ENCODE assay signal across 8 cellular contexts in genomic region chr6:99393366-99393697, GRCh38. TPM values are rescaled to one million over a fixed set of nuclear protein-coding genes. Genes with fewer than 3 reads are reported as not detected.
A peak's percentile ranks its signal among the peaks of the same experiment; 100 is the strongest.
DNase-seq lines count a peak whose midpoint lies in the region; ATAC-seq, FAIRE-seq and TF ChIP-seq lines count a peak whose summit lies in the region.

No MANE protein-coding gene starts in this region.

- peaks cover 8% of the 10 kb centered on the region for H3K79me2 ChIP-seq in HCT116 (ENCODE audit: insufficient read depth, low read length)
- H3K79me2 ChIP-seq in OCI-LY3 (ENCODE audit: low read length) = no peaks in the 10 kb centered on the region

- H4K20me1 ChIP-seq in HCT116 (ENCODE audit: insufficient read depth) = no peaks in the 10 kb centered on the region
- no peaks in the 10 kb centered on the region for H4K20me1 ChIP-seq in OCI-LY3 (ENCODE audit: insufficient read depth, low read length)

- H3K4me2 ChIP-seq in HCT116 (ENCODE audit: low read length) (peak overlapping the region; percentile 86), OCI-LY3 (ENCODE audit: low read length) (peak overlapping the region; percentile 90)

- no peak for TF ChIP-seq RAD21 in HCT116 (IDR thresholded peaks at IDR 0.05; ENCODE audit: low read depth)

- RAD21 ChIA-PET in HCT116 (lab: Charles Lee; ENCODE audit: low non-redundant PET in 1 of 2, low total read pairs in 2 of 2, uncharacterized antibody in 2 of 2, unreplicated experiment in 2 of 2) = no interaction called here

- no peaks in the 10 kb centered on the region for H3K27me3 ChIP-seq in HCT116 (ENCODE audit: insufficient read depth, low read length)
- H3K27me3 ChIP-seq in OCI-LY3 (ENCODE audit: low read depth, low read length) = no peaks in the 10 kb centered on the region
- H3K27me3 ChIP-seq in esophagus (ENCODE audit: control insufficient read depth in 1 of 2, insufficient read depth in 2 of 2, low read length in 2 of 2) = no peaks in the 10 kb centered on the region
- H3K27me3 ChIP-seq in pancreas = no peaks in the 10 kb centered on the region

- TF ChIP-seq CTCF in HCT116 (IDR thresholded peaks at IDR 0.05 in 2 of 3, conservative IDR thresholded peaks at IDR 0.05 in 1 of 3; ENCODE audit: borderline replicate concordance in 1 of 3, insufficient read depth in 1 of 3, low read depth in 2 of 3, low read length in 2 of 3) (no peak), OCI-LY3 (IDR thresholded peaks at IDR 0.05; ENCODE audit: low read depth, low read length) (no peak), pancreas (IDR thresholded peaks at IDR 0.05) (no peak), GM10266 (IDR thresholded peaks at IDR 0.05; ENCODE audit: control insufficient read depth, insufficient read depth, low read depth, missing control alignments) (no peak)

- FAIRE-seq in pancreas (lab: Jason Lieb, UNC) = no peak

- H2AFZ ChIP-seq in HCT116 (ENCODE audit: low read depth, low read length, poor library complexity, severe bottlenecking) (peak overlapping the region; percentile 80), OCI-LY3 (ENCODE audit: low read depth, low read length) (peak overlapping the region; percentile 92)

- peak overlapping the region; percentile 80 for H3K9ac ChIP-seq in HCT116 (ENCODE audit: low read length)
- peak overlapping the region; percentile 83 for H3K9ac ChIP-seq in OCI-LY3 (ENCODE audit: low read length)

- BruUV-seq in HCT116 (replicated peaks; lab: Mats Ljungman, UMichigan) = no TSS peak

- H3K4me1 ChIP-seq in HCT116 (ENCODE audit: control insufficient read depth in 1 of 2, insufficient read depth in 2 of 2, low read length in 2 of 2) (peaks cover 7 to 12% of the 10 kb centered on the region in 2 experiments; a peak in 3 of 4 replicates), OCI-LY3 (ENCODE audit: low read length) (0 out of 2 replicates have a peak, but pooled peaks cover 5% of the 10 kb centered on the region), esophagus (ENCODE audit: control insufficient read depth in 2 of 2, insufficient read depth in 2 of 2, low read length in 1 of 2) (no peaks in the 10 kb centered on the region), pancreas (peaks cover 0 to 6% (median 0%) of the 10 kb centered on the region in 3 donors)

- no peak for TF ChIP-seq POLR2A in HCT116 (IDR thresholded peaks at IDR 0.05; ENCODE audit: borderline replicate concordance, extremely low read depth, insufficient read depth, insufficient read length)

- DNase-seq in HCT116 (ENCODE audit: low read depth, low spot score) (no peak), pancreas (no peak), NCI-H1417 (lab: John Stamatoyannopoulos, UW) (no peak), GM10266 (ENCODE audit: extremely low spot score) (no peak), mesenteric fat pad (ENCODE audit: low spot score) (no peak)

- ATAC-seq in GM18508 (IDR thresholded peaks at IDR 0.05; ENCODE audit: insufficient read depth, unreplicated experiment) (peak; percentile 21), HCT116 (peak; percentile 17), pancreas (peak in 2 of 4 donors; percentile 33 to 36)

- intact Hi-C loops in HCT116 (cut with micrococcal nuclease) = loop anchor here (2.0 to 5.0 kb wide), 2 partner anchors 34 to 59 kb away; partner anchors contain the start of gene PNISR
- intact Hi-C loops in pancreas (cut with DNase I) = no loop called here

- H3K36me3 ChIP-seq in HCT116 (ENCODE audit: control insufficient read depth in 1 of 2, insufficient read depth in 2 of 2, low read length in 2 of 2) (peaks cover 0 to 3% of the 10 kb centered on the region in 2 experiments; a peak in 2 of 4 replicates), OCI-LY3 (replicated peaks; ENCODE audit: low read depth, low read length) (no peaks in the 10 kb centered on the region), esophagus (ENCODE audit: control insufficient read depth in 2 of 2, insufficient read depth in 2 of 2, low read length in 1 of 2) (no peaks in the 10 kb centered on the region), pancreas (no peaks in the 10 kb centered on the region)

- POLR2A ChIA-PET in HCT116 (lab: Charles Lee) = interaction anchor here (0.7 to 1.3 kb wide), 10 partner anchors 9 to 63 kb away, joined by 3 to 7 read pairs (median 4); partner anchors contain the start of gene FAXC

- H3K9me2 ChIP-seq in HCT116 (ENCODE audit: insufficient read depth) = no peaks in the 10 kb centered on the region

- WGBS in esophagus, 2 donors = 18 to 21% methylated on average over 2 of the region's 2 CpGs
- WGBS in pancreas, 2 donors = 19 to 22% methylated on average over 2 of the region's 2 CpGs

- H3K27ac ChIP-seq in HCT116 (ENCODE audit: low read depth, low read length) (peak overlapping the region; percentile 77), OCI-LY3 (ENCODE audit: low read length) (peak overlapping the region; percentile 76), esophagus (ENCODE audit: low read depth in 2 of 2, low read length in 1 of 2) (peak overlapping the region in 1 of 2 donors; percentile 87), pancreas (peak overlapping the region in 2 of 4 donors; percentile 51 to 84)

- CTCF ChIA-PET in HCT116 (lab: Charles Lee) = interaction anchor here (0.9 to 1.0 kb wide), 2 partner anchors 43 to 59 kb away, joined by 3 read pairs; no protein-coding TSS in a partner anchor

- H3K9me3 ChIP-seq in HCT116 (ENCODE audit: control insufficient read depth in 1 of 2, insufficient read depth in 1 of 2, low read depth in 1 of 2, low read length in 2 of 2) (no peaks in the 10 kb centered on the region), OCI-LY3 (ENCODE audit: insufficient read depth, low read length) (no peaks in the 10 kb centered on the region), esophagus (ENCODE audit: control insufficient read depth in 2 of 2, insufficient read depth in 1 of 2, low read depth in 1 of 2, low read length in 1 of 2) (no peaks in the 10 kb centered on the region), pancreas (no peaks in the 10 kb centered on the region)

- H3K4me3 ChIP-seq in HCT116 (replicated peaks in 1 of 2; ENCODE audit: low read depth in 1 of 2, low read length in 2 of 2) = peak overlapping the region; percentile 76 to 91
- H3K4me3 ChIP-seq in OCI-LY3 (ENCODE audit: low read length) = peak overlapping the region; percentile 98
- H3K4me3 ChIP-seq in esophagus (ENCODE audit: low read depth in 1 of 2, low read length in 2 of 2) = peak overlapping the region; percentile 84 to 93
- peak overlapping the region; percentile 55 to 81 (median 71) for H3K4me3 ChIP-seq in pancreas

TF ChIP-seq in HCT116, 20 proteins besides CTCF, POLR2A, EP300 and RAD21:
- no peak for TF ChIP-seq YY1 (IDR thresholded peaks at IDR 0.05; ENCODE audit: extremely low read depth, insufficient replicate concordance, low read depth, low read length)
- TF ChIP-seq POLR2AphosphoS5 (IDR thresholded peaks at IDR 0.05; ENCODE audit: low read depth, low read length) = no peak
- no peak for TF ChIP-seq ZNF274 (IDR thresholded peaks at IDR 0.05; ENCODE audit: low read depth, low read length)
- no peak for TF ChIP-seq FOSL1 (IDR thresholded peaks at IDR 0.05; ENCODE audit: low read depth)
- no peak for TF ChIP-seq ELF1 (IDR thresholded peaks at IDR 0.05; ENCODE audit: borderline replicate concordance, low read depth)

RNA-seq across cellular contexts. Expression of gene COQ3, which starts 0.7 kb away (rescaled TPM):
- total RNA-seq in HCT116 (2021; ENCODE audit: unreplicated experiment) = 19.0 TPM
- polyA plus RNA-seq in HCT116 (2012) = 8.6 and 10.6 TPM in 2 replicates
- 10 to 100 TPM in 1 of 2 donors, 1 to 10 TPM in 1; 9.5 to 12.8 TPM for polyA plus RNA-seq in esophagus
- 1 to 10 TPM; 1.1 to 4.1 (median 3.0) TPM for total RNA-seq in pancreas
- 10 to 100 TPM in 1 of 2 donors, 1 to 10 TPM in 1; 6.4 to 10.8 TPM for polyA plus RNA-seq in pancreas
- total RNA-seq in mesenteric fat pad = 7.0 TPM

RNA-seq across cellular contexts. Expression of gene PNISR, which starts 31.8 kb away (rescaled TPM):
- total RNA-seq in HCT116 (2021; ENCODE audit: unreplicated experiment) (97.1 TPM), pancreas (10 to 100 TPM; 20.8 to 59.9 (median 35.8) TPM), mesenteric fat pad (66.4 TPM)
- 46.7 and 62.5 TPM in 2 replicates for polyA plus RNA-seq in HCT116 (2012)
- polyA plus RNA-seq in esophagus (10 to 100 TPM; 26.1 to 37.9 TPM), pancreas (10 to 100 TPM; 42.0 to 64.1 TPM)

RNA-seq across cellular contexts. Expression of gene FAXC, which starts 43.9 kb away (rescaled TPM):
- total RNA-seq in HCT116 (2021; ENCODE audit: unreplicated experiment) = 4.7 TPM
- 1.7 and 2.1 TPM in 2 replicates for polyA plus RNA-seq in HCT116 (2012)
- polyA plus RNA-seq in esophagus = 1 to 10 TPM; 3.5 to 4.8 TPM
- total RNA-seq in pancreas = 1 to 10 TPM in 5 of 6 donors, under 1 TPM in 1; 0.60 to 3.4 (median 1.7) TPM
- polyA plus RNA-seq in pancreas = 1 to 10 TPM; 2.9 to 6.3 TPM
- total RNA-seq in mesenteric fat pad = not detected
